ENCODE assay signal across 8 cellular contexts in the genomic region with DNA sequence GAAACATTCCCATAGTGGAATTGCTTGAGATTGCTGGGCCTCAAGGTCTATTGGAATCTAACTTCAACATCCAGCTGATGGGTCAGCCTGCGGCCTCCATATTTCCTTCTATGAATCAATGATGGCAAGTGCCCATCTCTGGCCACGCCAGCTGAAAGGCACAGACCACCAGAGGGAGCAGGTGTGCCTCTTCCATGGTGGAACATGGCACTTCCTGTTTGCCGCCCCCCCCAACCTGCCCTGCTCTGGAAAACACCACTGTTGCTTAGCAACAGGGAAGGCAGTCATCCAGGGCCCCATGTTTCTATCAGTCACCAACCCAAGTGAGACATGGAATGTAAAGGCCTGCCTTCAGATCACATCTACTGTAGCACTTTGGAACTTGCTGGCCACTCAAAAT. TPM values are rescaled to one million over a fixed set of nuclear protein-coding genes. Genes with fewer than 3 reads are reported as not detected.
DNase-seq lines count a peak whose midpoint lies in the region; ATAC-seq, FAIRE-seq and TF ChIP-seq lines count a peak whose summit lies in the region.

No MANE protein-coding gene starts in this region.

- peak; percentile 47 for TF ChIP-seq CTCF in D721Med (IDR thresholded peaks at IDR 0.05; ENCODE audit: insufficient read depth, missing control alignments)
- 0 out of 2 replicates have a peak, but pooled peaks have one; percentile 15 for TF ChIP-seq CTCF in HEK293 (tag by site-specific recombination; IDR thresholded peaks at IDR 0.05)
- TF ChIP-seq CTCF in endothelial cell (IDR thresholded peaks at IDR 0.05; ENCODE audit: unreplicated experiment), result peak; percentile 42

- H3K9me3 ChIP-seq in HEK293 (ENCODE audit: control insufficient read depth, insufficient read depth, low read depth, low read length), result no peaks in the 10 kb centered on the region

- no peak overlapping the region for H3K4me3 Mint-ChIP-seq in endothelial cell (ENCODE audit: unreplicated experiment)

- POLR2A ChIA-PET in HEK293 (lab: Yijun Ruan, JAX), result interaction anchor here (0.7 kb wide), 1 partner anchor 81 kb away, joined by 3 read pairs; no protein-coding TSS in a partner anchor

- no peak for FAIRE-seq in D721Med (lab: Jason Lieb, UNC)

- H3K4me1 ChIP-seq in HEK293 (ENCODE audit: control insufficient read depth, insufficient read depth, low read length), result no peaks in the 10 kb centered on the region

- H3K27ac ChIP-seq in HEK293 (ENCODE audit: extremely low read depth, low read depth, low read length) (no peak overlapping the region), substantia nigra (ENCODE audit: low read depth, low read length, poor library complexity, severe bottlenecking) (no peak overlapping the region)

- no peak overlapping the region for H3K4me3 ChIP-seq in HEK293 (ENCODE audit: low read depth, low read length)

- DNase-seq in D721Med (ENCODE audit: insufficient read length, low spot score) (no peak), NCI-H2171 (lab: John Stamatoyannopoulos, UW) (peak; percentile 35), endothelial cell (ENCODE audit: low spot score) (peak; percentile 73), middle frontal gyrus (ENCODE audit: extremely low spot score, low spot score) (peak; percentile 3), substantia nigra (lab: John Stamatoyannopoulos, UW) (peak in 31 of 49 donors; percentile 1 to 69 (median 17))
- DNase-seq in activated CD4-positive, alpha-beta T cell treated with anti-CD3 and anti-CD28 coated beads for 48 hours, result peak; percentile 67

- CTCF ChIA-PET in HEK293 (lab: Yijun Ruan, JAX), result interaction anchor here (0.5 to 3.9 kb wide), 10 partner anchors 9 to 1095 kb away, joined by 3 to 18 read pairs (median 4); no protein-coding TSS in a partner anchor

- no peaks in the 10 kb centered on the region for H3K4me1 Mint-ChIP-seq in endothelial cell (ENCODE audit: unreplicated experiment)

- no peaks in the 10 kb centered on the region for H3K36me3 ChIP-seq in HEK293 (ENCODE audit: control insufficient read depth in 2 of 2, insufficient read depth in 1 of 2, low read length in 2 of 2)

- no peaks in the 10 kb centered on the region for H3K9me3 Mint-ChIP-seq in endothelial cell (ENCODE audit: unreplicated experiment)

- H3K36me3 Mint-ChIP-seq in endothelial cell (ENCODE audit: low read depth, unreplicated experiment), result no peaks in the 10 kb centered on the region

- H3K27me3 Mint-ChIP-seq in endothelial cell (ENCODE audit: unreplicated experiment), result no peaks in the 10 kb centered on the region

- peak overlapping the region; percentile 84 for H3K27ac Mint-ChIP-seq in endothelial cell (ENCODE audit: unreplicated experiment)

- no peak for ATAC-seq in HG03097 (IDR thresholded peaks at IDR 0.05; ENCODE audit: low FRiP score, unreplicated experiment)

TF ChIP-seq in HEK293, 187 proteins besides CTCF, POLR2A, EP300 and RAD21:
- TF ChIP-seq ZNF571 (tag by site-specific recombination; IDR thresholded peaks at IDR 0.05) (no peak), ZNF654 (tag by site-specific recombination; IDR thresholded peaks at IDR 0.05; ENCODE audit: low read depth) (peak; percentile 32; the same call in 1 of the 2 replicates), ZNF514 (tag by site-specific recombination; IDR thresholded peaks at IDR 0.05) (no peak), ZNF660 (tag by site-specific recombination; IDR thresholded peaks at IDR 0.05) (peak; percentile 12; the same call in 1 of the 2 replicates), ZSCAN30 (tag by site-specific recombination; IDR thresholded peaks at IDR 0.05) (0 out of 2 replicates have a peak, but pooled peaks have one; percentile 42)

RNA-seq across cellular contexts. Expression of a gene that starts 11.6 kb away (rescaled TPM):
- not detected for total RNA-seq in endothelial cell (ENCODE audit: unreplicated experiment)

RNA-seq across cellular contexts. Expression of a gene that starts 38.6 kb away (rescaled TPM):
- total RNA-seq in endothelial cell (ENCODE audit: unreplicated experiment), result 6.6 TPM
